22 cellular contexts compared by ENCODE assay signal in genomic region chr11:132604446-132604845, GRCh38.
DNase-seq lines count a peak whose midpoint lies in the region; ATAC-seq and TF ChIP-seq lines count a peak whose summit lies in the region.
"Had no signal": no experiment of that assay in that cellular context is flagged by ENCODE, and none has a peak within 500 bp of the region (broad histone marks: within the 10 kb centered on the region; RNA-seq: fewer than 3 reads in every experiment).

No MANE protein-coding gene starts in this region.

- in situ Hi-C loops in mammary epithelial cell (cut with MboI; ENCODE audit: low sequenced_read_pairs in 2 of 2), result no loop called here

- no peaks in the 10 kb centered on the region for H3K36me3 Mint-ChIP-seq in glutamatergic neuron (ENCODE audit: unreplicated experiment)
- H3K36me3 Mint-ChIP-seq: WTC11 had no signal

- H3K4me1 Mint-ChIP-seq in glutamatergic neuron (ENCODE audit: low read depth, unreplicated experiment), result peaks cover 20% of the 10 kb centered on the region
- H3K4me1 Mint-ChIP-seq: activated T-helper 17 cell treated with anti-CD3 and anti-CD28 coated beads, Interleukin-2, amount 50 U/mL, for 72 hours had no signal

- peaks cover 15% of the 10 kb centered on the region for H3K4me1 ChIP-seq in mammary epithelial cell (ENCODE audit: insufficient read depth, low read length)
- H3K4me1 ChIP-seq: colonic mucosa, HAP-1 had no signal

- no peak overlapping the region for H3K27ac ChIP-seq in mammary epithelial cell (ENCODE audit: insufficient read depth, low read depth, low read length)
- H3K27ac ChIP-seq: colonic mucosa had no signal

- peak overlapping the region; percentile 46 for H2AFZ ChIP-seq in mammary epithelial cell (ENCODE audit: low read depth, low read length)

- no peak overlapping the region for H3K27ac Mint-ChIP-seq in glutamatergic neuron (ENCODE audit: unreplicated experiment)
- H3K27ac Mint-ChIP-seq: activated T-helper 17 cell treated with anti-CD3 and anti-CD28 coated beads, Interleukin-2, amount 50 U/mL, for 72 hours; CD4-positive, alpha-beta T cell; stimulated activated naive CD8-positive, alpha-beta T cell treated with anti-CD3 and anti-CD28 coated beads, Interleukin-15, Interleukin-2, amounts not matched to agents 100 ng/mL and 50 ng/mL, for 24 hours; T-helper 1 cell treated with Interleukin-12 subunit alpha and Interleukin-12 subunit beta and Interleukin-4 antibody, amounts not matched to agents 30 μg/mL and 1 μg/mL, for 36 hours; WTC11 had no signal

- no peaks in the 10 kb centered on the region for H3K36me3 ChIP-seq in mammary epithelial cell (ENCODE audit: insufficient read depth, low read length)
- no peaks in the 10 kb centered on the region for H3K36me3 ChIP-seq in kidney epithelial cell (ENCODE audit: control insufficient read depth, insufficient read depth, low read length)
- H3K36me3 ChIP-seq: colonic mucosa, HAP-1 had no signal

- WGBS in mammary epithelial cell (ENCODE audit: low coverage, missing lambda C conversion rate), result 45% methylated on average over 2 of the region's 2 CpGs

- H3K4me2 ChIP-seq in mammary epithelial cell (ENCODE audit: insufficient read depth, low read depth, low read length), result no peak overlapping the region

- H3K27me3 Mint-ChIP-seq in glutamatergic neuron (ENCODE audit: unreplicated experiment), result peaks cover 2% of the 10 kb centered on the region
- H3K27me3 Mint-ChIP-seq: stimulated activated naive CD8-positive, alpha-beta T cell treated with anti-CD3 and anti-CD28 coated beads, Interleukin-15, Interleukin-2, amounts not matched to agents 100 ng/mL and 50 ng/mL, for 24 hours had no signal

- CTCF ChIA-PET in mammary epithelial cell (lab: Charles Lee; ENCODE audit: low non-redundant PET), result no interaction called here

- DNase-seq in A172 (ENCODE audit: low spot score) (peak; percentile 76), HCEC 1CT (peak; percentile 50), mammary epithelial cell (peak; percentile 35), kidney epithelial cell (ENCODE audit: low read depth) (peak; percentile 18), Kasumi-1 (lab: John Stamatoyannopoulos, UW) (no peak), glutamatergic neuron (no peak), KG1 (lab: John Stamatoyannopoulos, UW) (no peak)
- DNase-seq: activated CD8-positive, alpha-beta memory T cell treated with anti-CD3 and anti-CD28 coated beads for 24 hours; CD4-positive, alpha-beta T cell; colonic mucosa; DMS53; NCI-H187 treated with DMSO at 0.1 percent for 48 hours; NCI-H446 treated with DMSO at 0.1 percent for 48 hours; right cardiac atrium; trophoblast cell had no signal

- H3K9me3 ChIP-seq in mammary epithelial cell (replicated peaks; ENCODE audit: insufficient read depth, low read length), result no peaks in the 10 kb centered on the region
- H3K9me3 ChIP-seq: colonic mucosa, HAP-1 had no signal

- no peak overlapping the region for H3K9ac ChIP-seq in mammary epithelial cell (ENCODE audit: insufficient read depth, low read length)

- ATAC-seq in GM19455 (IDR thresholded peaks at IDR 0.05; ENCODE audit: unreplicated experiment), result no peak
- ATAC-seq: activated T-helper 17 cell treated with anti-CD3 and anti-CD28 coated beads, Interleukin-2, amount 50 U/mL, for 72 hours; right cardiac atrium; Right ventricle myocardium inferior; WTC11 had no signal

- peaks cover 2% of the 10 kb centered on the region for H3K9me3 Mint-ChIP-seq in glutamatergic neuron (ENCODE audit: unreplicated experiment)
- H3K9me3 Mint-ChIP-seq: activated T-helper 17 cell treated with anti-CD3 and anti-CD28 coated beads, Interleukin-2, amount 50 U/mL, for 72 hours; CD4-positive, alpha-beta T cell; stimulated activated naive CD8-positive, alpha-beta T cell treated with anti-CD3 and anti-CD28 coated beads, Interleukin-15, Interleukin-2, amounts not matched to agents 100 ng/mL and 50 ng/mL, for 24 hours; WTC11 had no signal

- H3K27me3 ChIP-seq in mammary epithelial cell (ENCODE audit: insufficient read depth, low read length) (no peaks in the 10 kb centered on the region), kidney epithelial cell (ENCODE audit: control insufficient read depth, insufficient read depth, low read length) (no peaks in the 10 kb centered on the region)
- H3K27me3 ChIP-seq: colonic mucosa had no signal

- dilution Hi-C loops in mammary epithelial cell (cut with HindIII; ENCODE audit: low sequenced_read_pairs), result no loop called here

- intact Hi-C loops in mammary epithelial cell (cut with micrococcal nuclease), result no loop called here

- TF ChIP-seq CTCF in mammary epithelial cell (conservative IDR thresholded peaks at IDR 0.05 in 1 of 2, IDR thresholded peaks at IDR 0.05 in 1 of 2; ENCODE audit: extremely low read depth in 1 of 2, insufficient read depth in 1 of 2, low read depth in 1 of 2, low read length in 2 of 2) (no peak), kidney epithelial cell (IDR thresholded peaks at IDR 0.05; ENCODE audit: insufficient read depth, low read length, poor library complexity, severe bottlenecking) (no peak), glutamatergic neuron (IDR thresholded peaks at IDR 0.05; ENCODE audit: partially characterized antibody, unreplicated experiment) (no peak)

- BruUV-seq in mammary epithelial cell (replicated peaks; lab: Mats Ljungman, UMichigan), result no TSS peak

- H3K4me3 Mint-ChIP-seq in glutamatergic neuron (ENCODE audit: unreplicated experiment), result no peak overlapping the region
- H3K4me3 Mint-ChIP-seq: activated T-helper 17 cell treated with anti-CD3 and anti-CD28 coated beads, Interleukin-2, amount 50 U/mL, for 72 hours; CD4-positive, alpha-beta T cell; stimulated activated naive CD8-positive, alpha-beta T cell treated with anti-CD3 and anti-CD28 coated beads, Interleukin-15, Interleukin-2, amounts not matched to agents 100 ng/mL and 50 ng/mL, for 24 hours; T-helper 1 cell treated with Interleukin-12 subunit alpha and Interleukin-12 subunit beta and Interleukin-4 antibody, amounts not matched to agents 30 μg/mL and 1 μg/mL, for 36 hours; WTC11 had no signal

- H3K4me3 ChIP-seq in mammary epithelial cell (replicated peaks in 1 of 3; ENCODE audit: insufficient read depth in 1 of 3, low read depth in 2 of 3, low read length in 3 of 3) (no peak overlapping the region), kidney epithelial cell (ENCODE audit: low read depth, low read length) (no peak overlapping the region)
- H3K4me3 ChIP-seq: colonic mucosa, HAP-1 had no signal

- no peaks in the 10 kb centered on the region for H4K20me1 ChIP-seq in mammary epithelial cell (ENCODE audit: insufficient read depth, low read length)

- no peaks in the 10 kb centered on the region for H3K79me2 ChIP-seq in mammary epithelial cell (ENCODE audit: insufficient read depth, low read length)

Comparison
In these comparisons a context has a peak if more than half of its experiments do, and no peak if none do; other contexts are left out.
1. DNase-seq: peak in A172 (single experiment), HCEC 1CT (single experiment), mammary epithelial cell (single experiment) and kidney epithelial cell (single experiment); none in Kasumi-1 (0 of 2), glutamatergic neuron (single experiment) and KG1 (single experiment).